ENCODE assay signal across 17 cellular contexts in the genomic region with DNA sequence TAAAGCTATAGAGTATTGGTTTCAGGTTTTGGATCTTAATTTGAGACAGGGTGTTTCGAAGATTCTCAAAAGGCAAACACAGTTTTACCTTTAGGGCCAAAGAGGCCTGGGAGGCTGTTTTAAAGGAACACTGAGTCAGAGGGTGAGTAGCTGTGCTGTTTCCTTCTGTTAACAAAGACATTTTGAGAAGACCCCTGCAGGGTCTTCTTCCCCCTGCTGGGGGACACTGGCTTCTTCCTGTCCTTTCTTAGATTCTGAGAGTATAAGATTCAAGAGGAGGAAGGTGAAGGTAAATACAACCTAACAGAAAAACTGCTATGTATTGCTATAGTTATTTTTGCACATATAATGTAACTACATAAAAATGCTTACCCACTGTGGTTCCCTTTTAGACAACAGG. TPM values are rescaled to one million over a fixed set of nuclear protein-coding genes. Genes with fewer than 3 reads are reported as not detected.
A peak's percentile ranks its signal among the peaks of the same experiment; 100 is the strongest.
DNase-seq lines count a peak whose midpoint lies in the region; ATAC-seq and TF ChIP-seq lines count a peak whose summit lies in the region.
"Had no signal": no experiment of that assay in that cellular context is flagged by ENCODE, and none has a peak within 500 bp of the region (broad histone marks: within the 10 kb centered on the region; RNA-seq: fewer than 3 reads in every experiment).

No MANE protein-coding gene starts in this region.

- peak; percentile 84 for ATAC-seq in GM23338

- no peak overlapping the region for H3K9ac ChIP-seq in HUES64 (ENCODE audit: low read depth, low read length)
- H3K9ac ChIP-seq in iPS-18a (ENCODE audit: low read length): peak overlapping the region; percentile 25
- no peak overlapping the region for H3K9ac ChIP-seq in mesendoderm (ENCODE audit: low read length)
- H3K9ac ChIP-seq: BLaER1 treated with 17β-estradiol and CSF1 and Interleukin-3, amounts not matched to agents 10 nM and 100 nM had no signal

- peak overlapping the region; percentile 44 for H3K4me2 ChIP-seq in GM23338
- H3K4me2 ChIP-seq in mesendoderm (ENCODE audit: low read length): no peak overlapping the region
- H3K4me2 ChIP-seq: BLaER1 treated with 17β-estradiol and CSF1 and Interleukin-3, amounts not matched to agents 10 nM and 100 nM had no signal

- no peaks in the 10 kb centered on the region for H3K36me3 Mint-ChIP-seq in GM23338 (ENCODE audit: low read depth)

- no peaks in the 10 kb centered on the region for H3K9me2 ChIP-seq in GM23338 (ENCODE audit: insufficient read depth)

- no peak overlapping the region for H3K23ac ChIP-seq in mesendoderm (ENCODE audit: low read length)

- peak overlapping the region; percentile 39 for H3K18ac ChIP-seq in mesendoderm (ENCODE audit: low read length)

- peak overlapping the region; percentile 4 for H3K56ac ChIP-seq in mesendoderm (ENCODE audit: low read length)

- H3K79me1 ChIP-seq in mesendoderm (ENCODE audit: low read length): no peaks in the 10 kb centered on the region

- H4K8ac ChIP-seq in mesendoderm (ENCODE audit: low read depth, low read length): no peak overlapping the region

- H3K9me3 Mint-ChIP-seq in GM23338: no peaks in the 10 kb centered on the region

- H3K27me3 Mint-ChIP-seq in GM23338 (ENCODE audit: insufficient read depth, low read depth, poor library complexity): no peaks in the 10 kb centered on the region
- H3K27me3 Mint-ChIP-seq: CD4-positive, alpha-beta T cell had no signal

- no peak overlapping the region for H3K4me3 ChIP-seq in GM23338
- peak overlapping the region; percentile 9; the same call in 1 of the 2 replicates for H3K4me3 ChIP-seq in HUES64 (ENCODE audit: low read length)
- H3K4me3 ChIP-seq in iPS-18a (ENCODE audit: low read length): peak overlapping the region; percentile 18
- no peak overlapping the region for H3K4me3 ChIP-seq in mesendoderm (ENCODE audit: low read length)
- no peak overlapping the region for H3K4me3 ChIP-seq in adrenal gland
- H3K4me3 ChIP-seq: BLaER1 treated with 17β-estradiol and CSF1 and Interleukin-3, amounts not matched to agents 10 nM and 100 nM; HAP-1 had no signal

- peak overlapping the region; percentile 7; the same call in 1 of the 2 replicates for H3K27ac ChIP-seq in GM23338 (ENCODE audit: low read depth)
- H3K27ac ChIP-seq in HUES64 (ENCODE audit: low read depth, low read length): peak overlapping the region; percentile 81
- peak overlapping the region; percentile 28 for H3K27ac ChIP-seq in iPS-18a (ENCODE audit: low read length)
- peak overlapping the region; percentile 2 for H3K27ac ChIP-seq in mesendoderm (ENCODE audit: low read depth, low read length)
- no peak overlapping the region for H3K27ac ChIP-seq in adrenal gland
- H3K27ac ChIP-seq: BLaER1 treated with 17β-estradiol and CSF1 and Interleukin-3, amounts not matched to agents 10 nM and 100 nM had no signal

- no peak overlapping the region for H3K4ac ChIP-seq in mesendoderm (ENCODE audit: low read depth, low read length)

- 48% methylated on average over 1 of the region's 1 CpG for WGBS in HUES64
- WGBS in mesendoderm (ENCODE audit: extremely low coverage, insufficient coverage, low lambda C conversion rate): no CpG with 5 or more reads among the region's 1 CpG
- 73 to 91% (median 88%) methylated on average over 1 of the region's 1 CpG for WGBS in adrenal gland, 4 donors

- no peaks in the 10 kb centered on the region for H3K27me3 ChIP-seq in GM23338 (ENCODE audit: insufficient read depth)
- H3K27me3 ChIP-seq in HUES64 (ENCODE audit: insufficient read depth, low read length): no peaks in the 10 kb centered on the region
- no peaks in the 10 kb centered on the region for H3K27me3 ChIP-seq in iPS-18a (ENCODE audit: control insufficient read depth, insufficient read depth, low read length)
- no peaks in the 10 kb centered on the region for H3K27me3 ChIP-seq in mesendoderm (ENCODE audit: insufficient read depth, low read length, poor library complexity)
- no peaks in the 10 kb centered on the region for H3K27me3 ChIP-seq in adrenal gland
- H3K27me3 ChIP-seq: BLaER1 treated with 17β-estradiol and CSF1 and Interleukin-3, amounts not matched to agents 10 nM and 100 nM had no signal

- DNase-seq in GM23338 (ENCODE audit: low spot score) (peak; percentile 57), mesendoderm (peak; percentile 77), DMS 273 (lab: John Stamatoyannopoulos, UW; ENCODE audit: unreplicated experiment) (no peak), adrenal gland (no peak), NOMO-1 treated with DMSO at 0.1 percent for 48 hours (lab: John Stamatoyannopoulos, UW; ENCODE audit: unreplicated experiment) (no peak)
- DNase-seq: ACHN; CD4-positive, alpha-beta T cell; DMS153; DMS79 treated with DMSO at 0.1 percent for 48 hours; EL; GDM1 had no signal

- no peak overlapping the region for H2BK120ac ChIP-seq in mesendoderm (ENCODE audit: low read depth, low read length)

- H4K5ac ChIP-seq in mesendoderm (ENCODE audit: low read length): no peak overlapping the region

- no peak overlapping the region for H3K4me3 Mint-ChIP-seq in GM23338
- H3K4me3 Mint-ChIP-seq: CD4-positive, alpha-beta T cell had no signal

- no peak overlapping the region for H2BK15ac ChIP-seq in mesendoderm (replicated peaks; ENCODE audit: low read depth)

- H3K4me1 Mint-ChIP-seq in GM23338: peaks cover 83% of the 10 kb centered on the region

- H3F3A ChIP-seq in GM23338 (replicated peaks; ENCODE audit: low read depth): no peaks in the 10 kb centered on the region

- TF ChIP-seq CTCF in GM23338 (conservative IDR thresholded peaks at IDR 0.05; ENCODE audit: low read depth in 2 of 2) (peak in 1 of 2 experiments; percentile 35; a peak in 2 of 4 replicates), adrenal gland (IDR thresholded peaks at IDR 0.05) (no peak)

- H2AK5ac ChIP-seq in mesendoderm (ENCODE audit: low read length): no peak overlapping the region

- H3K4me1 ChIP-seq in GM23338 (ENCODE audit: insufficient read depth): peaks cover 85% of the 10 kb centered on the region
- peaks cover 82% of the 10 kb centered on the region for H3K4me1 ChIP-seq in HUES64 (ENCODE audit: insufficient read depth, low read length)
- H3K4me1 ChIP-seq in iPS-18a (ENCODE audit: control insufficient read depth, low read depth, low read length): peaks cover 71% of the 10 kb centered on the region
- peaks cover 2% of the 10 kb centered on the region for H3K4me1 ChIP-seq in mesendoderm (ENCODE audit: control insufficient read depth, low read depth, low read length)
- H3K4me1 ChIP-seq in adrenal gland (replicated peaks in 1 of 2): no peaks in the 10 kb centered on the region
- H3K4me1 ChIP-seq: BLaER1 treated with 17β-estradiol and CSF1 and Interleukin-3, amounts not matched to agents 10 nM and 100 nM had no signal

- H4K20me1 ChIP-seq in GM23338 (replicated peaks; ENCODE audit: insufficient read depth): no peaks in the 10 kb centered on the region
- H4K20me1 ChIP-seq: BLaER1 treated with 17β-estradiol and CSF1 and Interleukin-3, amounts not matched to agents 10 nM and 100 nM had no signal

- no peaks in the 10 kb centered on the region for H3K36me3 ChIP-seq in GM23338 (ENCODE audit: insufficient read depth)
- no peaks in the 10 kb centered on the region for H3K36me3 ChIP-seq in HUES64 (ENCODE audit: insufficient read depth, low read length)
- no peaks in the 10 kb centered on the region for H3K36me3 ChIP-seq in iPS-18a (ENCODE audit: control insufficient read depth, low read depth, low read length)
- H3K36me3 ChIP-seq in mesendoderm (ENCODE audit: control insufficient read depth, insufficient read depth, low read length): no peaks in the 10 kb centered on the region
- no peaks in the 10 kb centered on the region for H3K36me3 ChIP-seq in adrenal gland (replicated peaks in 1 of 2)
- H3K36me3 ChIP-seq: BLaER1 treated with 17β-estradiol and CSF1 and Interleukin-3, amounts not matched to agents 10 nM and 100 nM; HAP-1 had no signal

- intact Hi-C loops in adrenal gland (cut with DNase I): no loop called here

- no peak overlapping the region for H2BK5ac ChIP-seq in mesendoderm (ENCODE audit: low read length)

- H3K79me2 ChIP-seq in GM23338 (replicated peaks; ENCODE audit: insufficient read depth) (peaks cover 31% of the 10 kb centered on the region), mesendoderm (ENCODE audit: control insufficient read depth, insufficient read depth, low read length) (no peaks in the 10 kb centered on the region)

- no peak overlapping the region; the same call in 1 of the 2 replicates for H3K27ac Mint-ChIP-seq in GM23338
- H3K27ac Mint-ChIP-seq: CD4-positive, alpha-beta T cell had no signal

- H3K9me3 ChIP-seq in HUES64 (ENCODE audit: insufficient read depth, low read depth, low read length): no peaks in the 10 kb centered on the region
- H3K9me3 ChIP-seq in iPS-18a (ENCODE audit: control insufficient read depth, low read depth, low read length): no peaks in the 10 kb centered on the region
- no peaks in the 10 kb centered on the region for H3K9me3 ChIP-seq in adrenal gland (replicated peaks in 1 of 3)
- H3K9me3 ChIP-seq: BLaER1 treated with 17β-estradiol and CSF1 and Interleukin-3, amounts not matched to agents 10 nM and 100 nM; HAP-1 had no signal

- TF ChIP-seq POLR2A in adrenal gland (IDR thresholded peaks at IDR 0.05): no peak

- no peak overlapping the region for H2AFZ ChIP-seq in GM23338

TF ChIP-seq in GM23338, 12 proteins besides CTCF, POLR2A, EP300 and RAD21 (continues in another document):
- TF ChIP-seq, protein P1, sequence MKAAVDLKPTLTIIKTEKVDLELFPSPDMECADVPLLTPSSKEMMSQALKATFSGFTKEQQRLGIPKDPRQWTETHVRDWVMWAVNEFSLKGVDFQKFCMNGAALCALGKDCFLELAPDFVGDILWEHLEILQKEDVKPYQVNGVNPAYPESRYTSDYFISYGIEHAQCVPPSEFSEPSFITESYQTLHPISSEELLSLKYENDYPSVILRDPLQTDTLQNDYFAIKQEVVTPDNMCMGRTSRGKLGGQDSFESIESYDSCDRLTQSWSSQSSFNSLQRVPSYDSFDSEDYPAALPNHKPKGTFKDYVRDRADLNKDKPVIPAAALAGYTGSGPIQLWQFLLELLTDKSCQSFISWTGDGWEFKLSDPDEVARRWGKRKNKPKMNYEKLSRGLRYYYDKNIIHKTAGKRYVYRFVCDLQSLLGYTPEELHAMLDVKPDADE (IDR thresholded peaks at IDR 0.05): no peak
- TF ChIP-seq ZNF331 (CRISPR knock-in tag; IDR thresholded peaks at IDR 0.05; ENCODE audit: low read depth): no peak
- TF ChIP-seq CREB1 (CRISPR knock-in tag; IDR thresholded peaks at IDR 0.05; ENCODE audit: low read depth): no peak
- no peak for TF ChIP-seq NANOG (IDR thresholded peaks at IDR 0.05; ENCODE audit: borderline replicate concordance)

RNA-seq across cellular contexts. Expression of a gene that starts 19.0 kb away (rescaled TPM):
- total RNA-seq in GM23338 (2014; rRNA removed; shearing (Covaris generic)): 3.5 and 3.8 TPM in 2 replicates
- 2.8 and 2.9 TPM in 2 replicates for polyA plus RNA-seq in GM23338 (2016; fragmentation: Nextera tagmentation; extraction: Ambion mirVana)
- polyA plus RNA-seq in HUES64 (2013, experiment 1 of 2): 1.00 TPM
- 0.82 TPM for polyA plus RNA-seq in HUES64 (2013, experiment 2 of 2)
- 2.4 TPM for polyA plus RNA-seq in mesendoderm (2013, experiment 1 of 2)
- polyA plus RNA-seq in mesendoderm (2013, experiment 2 of 2): 2.3 TPM
- total RNA-seq in adrenal gland: under 1 TPM in 3 of 8 donors, not detected in 5; 0.04 to 0.35 (median 0.14) TPM
- under 1 TPM; 0.10 to 0.32 (median 0.24) TPM for polyA plus RNA-seq in adrenal gland
- total RNA-seq: A172; CD4-positive, alpha-beta T cell; HT-29 had no signal

Comparison
In these comparisons a context has a peak if more than half of its experiments do, and no peak if none do; other contexts are left out.
1. DNase-seq: peak in GM23338 (single experiment) and mesendoderm (single experiment); none in DMS 273 (single experiment), adrenal gland (0 of 7) and NOMO-1 treated with DMSO at 0.1 percent for 48 hours (single experiment).
2. H3K27ac ChIP-seq: peak in GM23338 (single experiment), HUES64 (single experiment), iPS-18a (single experiment) and mesendoderm (single experiment); none in adrenal gland (0 of 5).
3. H3K4me3 ChIP-seq: peak in HUES64 (single experiment) and iPS-18a (single experiment); none in GM23338 (single experiment), mesendoderm (single experiment) and adrenal gland (0 of 4).